27 cellular contexts compared by ENCODE assay signal in genomic region chrX:138929905-138930304, GRCh38.
"Had no signal": no experiment of that assay in that cellular context is flagged by ENCODE, and none has a peak within 500 bp of the region (broad histone marks: within the 10 kb centered on the region; RNA-seq: fewer than 3 reads in every experiment).

No MANE protein-coding gene starts in this region.

- H3K27me3 Mint-ChIP-seq: activated CD4-positive, alpha-beta T cell treated with anti-CD3 and anti-CD28 coated beads, Interleukin-2, amount 10 ng/mL, durations not matched to agents 24 days and 14 days had no signal

- H3K36me3 Mint-ChIP-seq: activated naive CD4-positive, alpha-beta T cell treated with anti-CD3 and anti-CD28 coated beads, Interleukin-2, amount 50 U/mL, for 72 hours had no signal

- H3K9me3 Mint-ChIP-seq: activated CD4-positive, alpha-beta T cell treated with anti-CD3 and anti-CD28 coated beads, Interleukin-2, amount 10 ng/mL, durations not matched to agents 24 days and 14 days; activated naive CD4-positive, alpha-beta T cell treated with anti-CD3 and anti-CD28 coated beads for 36 hours; activated T-cell treated with anti-CD3 and anti-CD28 coated beads, Interleukin-2, amount 50 U/mL, for 24 hours; T-helper 1 cell treated with Interleukin-12 subunit alpha and Interleukin-12 subunit beta and Interleukin-4 antibody, amounts not matched to agents 30 μg/mL and 1 μg/mL, for 36 hours; T-helper 2 cell treated with Interferon-gamma antibody and Interleukin-4, amounts not matched to agents 5 μg/mL and 100 μg/mL, for 36 hours had no signal

- DNase-seq: activated CD4-positive, alpha-beta T cell treated with anti-CD3 and anti-CD28 coated beads, Interleukin-2, amount 10 ng/mL, durations not matched to agents 24 days and 14 days; activated CD4-positive, alpha-beta T cell treated with anti-CD3 and anti-CD28 coated beads, Interleukin-2, amount 50 U/mL, for 4 hours; activated CD8-positive, alpha-beta T cell treated with anti-CD3 and anti-CD28 coated beads, Interleukin-2, amount 10 ng/mL, durations not matched to agents 7 days and 5 days; activated gamma-delta T cell treated with Interleukin-2 at 50 U/mL for 16 hours; activated naive CD4-positive, alpha-beta T cell treated with anti-CD3 and anti-CD28 coated beads for 36 hours; activated T-cell treated with anti-CD3 and anti-CD28 coated beads, Interleukin-2, amount 50 U/mL, for 24 hours; adrenal gland; body of pancreas; MM.1S; MV-4-11; NCI-H1092 treated with DMSO at 0.1 percent for 48 hours; NCI-H1417; NCI-H146; NCI-H187; NCI-H2029 treated with DMSO at 0.1 percent for 48 hours; NCI-H2107; NCI-H2171; NCI-H510A; NCI-H526; NCI-H748 treated with DMSO at 0.1 percent for 48 hours; NK-92 treated with Interleukin-12 subunit alpha and Interleukin-12 subunit beta, amount 100 ng/mL, for 24 hours; SHP77; SK-N-SH had no signal

- ATAC-seq: activated CD8-positive, alpha-beta T cell treated with anti-CD3 and anti-CD28 coated beads, Interleukin-2, amount 10 ng/mL, durations not matched to agents 7 days and 5 days; activated naive CD4-positive, alpha-beta T cell treated with anti-CD3 and anti-CD28 coated beads, Interleukin-2, amount 50 U/mL, for 72 hours; body of pancreas had no signal

- H3K27ac Mint-ChIP-seq: activated CD4-positive, alpha-beta T cell treated with anti-CD3 and anti-CD28 coated beads, Interleukin-2, amount 10 ng/mL, durations not matched to agents 24 days and 14 days; activated CD8-positive, alpha-beta T cell treated with anti-CD3 and anti-CD28 coated beads, Interleukin-2, amount 10 ng/mL, durations not matched to agents 7 days and 5 days; activated naive CD4-positive, alpha-beta T cell treated with anti-CD3 and anti-CD28 coated beads for 36 hours; activated naive CD4-positive, alpha-beta T cell treated with anti-CD3 and anti-CD28 coated beads, Interleukin-2, amount 50 U/mL, for 72 hours; activated T-cell treated with anti-CD3 and anti-CD28 coated beads, Interleukin-2, amount 50 U/mL, for 24 hours; activated T-helper 1 cell treated with anti-CD3 and anti-CD28 coated beads, Interleukin-12 subunit alpha, Interleukin-12 subunit beta, Interleukin-2, Interleukin-4 antibody, amounts not matched to agents 30 ng/mL and 10 ng/mL and 1 ng/mL, durations not matched to agents 14 hours and 24 hours and 36 hours; T-helper 1 cell treated with Interleukin-12 subunit alpha and Interleukin-12 subunit beta and Interleukin-4 antibody, amounts not matched to agents 30 μg/mL and 1 μg/mL, for 36 hours; T-helper 2 cell treated with Interferon-gamma antibody and Interleukin-4, amounts not matched to agents 5 μg/mL and 100 μg/mL, for 36 hours had no signal

- H3K4me1 Mint-ChIP-seq: activated CD4-positive, alpha-beta T cell treated with anti-CD3 and anti-CD28 coated beads, Interleukin-2, amount 10 ng/mL, durations not matched to agents 24 days and 14 days had no signal

- H3K4me3 Mint-ChIP-seq: activated CD4-positive, alpha-beta T cell treated with anti-CD3 and anti-CD28 coated beads, Interleukin-2, amount 10 ng/mL, durations not matched to agents 24 days and 14 days; activated CD8-positive, alpha-beta T cell treated with anti-CD3 and anti-CD28 coated beads, Interleukin-2, amount 10 ng/mL, durations not matched to agents 7 days and 5 days; activated naive CD4-positive, alpha-beta T cell treated with anti-CD3 and anti-CD28 coated beads for 36 hours; activated T-cell treated with anti-CD3 and anti-CD28 coated beads, Interleukin-2, amount 50 U/mL, for 24 hours; activated T-helper 1 cell treated with anti-CD3 and anti-CD28 coated beads, Interleukin-12 subunit alpha, Interleukin-12 subunit beta, Interleukin-2, Interleukin-4 antibody, amounts not matched to agents 30 ng/mL and 10 ng/mL and 1 ng/mL, durations not matched to agents 14 hours and 24 hours and 36 hours; T-helper 1 cell treated with Interleukin-12 subunit alpha and Interleukin-12 subunit beta and Interleukin-4 antibody, amounts not matched to agents 30 μg/mL and 1 μg/mL, for 36 hours; T-helper 2 cell treated with Interferon-gamma antibody and Interleukin-4, amounts not matched to agents 5 μg/mL and 100 μg/mL, for 36 hours had no signal
